Comparison of ENCODE assay signal across 12 cellular contexts in the genomic region with DNA sequence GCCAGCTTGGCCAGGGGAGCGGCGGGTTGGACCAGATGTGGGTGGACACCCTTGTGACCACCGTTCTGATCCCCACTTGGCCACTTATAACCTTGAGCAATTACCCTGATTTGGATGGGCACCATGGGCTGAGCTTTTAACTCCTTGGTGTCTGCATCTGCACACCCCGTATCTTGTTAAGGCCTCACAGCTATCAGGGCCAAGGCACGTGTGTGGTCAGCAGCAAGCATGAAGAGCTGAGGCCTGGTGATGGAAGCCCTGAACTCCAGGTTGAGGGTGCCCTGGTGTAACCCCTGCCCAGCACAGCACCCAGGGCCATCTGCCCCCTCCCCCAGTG.
DNase-seq lines count a peak whose midpoint lies in the region; ATAC-seq, FAIRE-seq and TF ChIP-seq lines count a peak whose summit lies in the region.
"Had no signal": no experiment of that assay in that cellular context is flagged by ENCODE, and none has a peak within 500 bp of the region (broad histone marks: within the 10 kb centered on the region; RNA-seq: fewer than 3 reads in every experiment).

No MANE protein-coding gene starts in this region.

- CTCF ChIA-PET in Calu3 (lab: Charles Lee) = interaction anchor here (0.5 to 1.3 kb wide), 9 partner anchors 8 to 1097 kb away, joined by 3 to 6 read pairs (median 3); no protein-coding TSS in a partner anchor
- CTCF ChIA-PET in GM12878 (lab: Yijun Ruan, JAX) = interaction anchor here (0.8 kb wide), 1 partner anchor 39 kb away, joined by 3 read pairs; no protein-coding TSS in a partner anchor

- no peaks in the 10 kb centered on the region for H3K27me3 Mint-ChIP-seq in Calu3 (ENCODE audit: unreplicated experiment)

- TF ChIP-seq CTCF in Calu3 (IDR thresholded peaks at IDR 0.05; ENCODE audit: unreplicated experiment) (no peak), GM12878 (IDR thresholded peaks at IDR 0.05 in 2 of 3, conservative IDR thresholded peaks at IDR 0.05 in 1 of 3; ENCODE audit: control insufficient read depth in 2 of 3, extremely low read depth in 1 of 3, insufficient read depth in 1 of 3, low read depth in 3 of 3, low read length in 3 of 3) (no peak), keratinocyte (optimal IDR thresholded peaks at IDR 0.05 in 1 of 3, IDR thresholded peaks at IDR 0.05 in 1 of 3, conservative IDR thresholded peaks at IDR 0.05 in 1 of 3; ENCODE audit: extremely low read depth in 1 of 3, insufficient read depth in 2 of 3, low read length in 3 of 3) (no peak)

- TF ChIP-seq RAD21 in GM12878 (IDR thresholded peaks at IDR 0.05; ENCODE audit: insufficient read depth, low read depth, low read length) = no peak

- H3K4me2 ChIP-seq in GM12878 (ENCODE audit: control insufficient read depth, insufficient read depth) = no peak overlapping the region
- peak overlapping the region; percentile 75 for H3K4me2 ChIP-seq in keratinocyte (ENCODE audit: control insufficient read depth, extremely low read depth, insufficient read depth, low read depth, low read length)
- H3K4me2 ChIP-seq in skeletal muscle satellite cell (ENCODE audit: low read length) = peak overlapping the region; percentile 68

- H3K9me3 ChIP-seq in GM12878 (replicated peaks; ENCODE audit: control insufficient read depth, insufficient read depth, low read length) (no peaks in the 10 kb centered on the region), keratinocyte (ENCODE audit: control insufficient read depth, low read depth, low read length) (no peaks in the 10 kb centered on the region), skeletal muscle satellite cell (replicated peaks; ENCODE audit: low read length) (no peaks in the 10 kb centered on the region)

- no peak overlapping the region for H3K4me3 Mint-ChIP-seq in Calu3 (ENCODE audit: low read depth, unreplicated experiment)
- H3K4me3 Mint-ChIP-seq: activated T-helper 1 cell treated with anti-CD3 and anti-CD28 coated beads, Interleukin-12 subunit alpha, Interleukin-12 subunit beta, Interleukin-2, Interleukin-4 antibody, amounts not matched to agents 30 ng/mL and 10 ng/mL and 1 ng/mL, durations not matched to agents 14 hours and 24 hours and 36 hours; CD14-positive monocyte had no signal

- H3K36me3 Mint-ChIP-seq in Calu3 (ENCODE audit: insufficient read depth, unreplicated experiment) = peaks cover 14% of the 10 kb centered on the region

- DNase-seq in Calu3 (no peak), GM12878 (ENCODE audit: low read depth, low spot score) (no peak), keratinocyte (ENCODE audit: low read depth, low spot score) (no peak), glomerular visceral epithelial cell (ENCODE audit: extremely low spot score) (no peak), NCI-H1048 (lab: John Stamatoyannopoulos, UW) (no peak), CD1c-positive myeloid dendritic cell (ENCODE audit: extremely low spot score) (no peak)
- DNase-seq: NCI-H1694 treated with DMSO at 0.1 percent for 48 hours; stimulated activated CD4-positive, alpha-beta T cell treated with anti-CD3 and anti-CD28 coated beads, Interleukin-1b, Interleukin-23, amount 100 ng/mL, for 48 hours had no signal

- intact Hi-C loops in Calu3 (cut with micrococcal nuclease; ENCODE audit: unreplicated experiment) (no loop called here), GM12878 (cut with micrococcal nuclease; ENCODE audit: unreplicated experiment) (no loop called here)

- H3K79me2 ChIP-seq in GM12878 (ENCODE audit: control insufficient read depth, insufficient read depth, low read length) = no peaks in the 10 kb centered on the region
- no peaks in the 10 kb centered on the region for H3K79me2 ChIP-seq in keratinocyte (ENCODE audit: control insufficient read depth, insufficient read depth, low read length)

- H3K4me1 Mint-ChIP-seq in Calu3 (ENCODE audit: low read depth, unreplicated experiment) = peaks cover 53% of the 10 kb centered on the region

- H3K4me3 ChIP-seq in GM12878 (no peak overlapping the region), keratinocyte (ENCODE audit: control insufficient read depth in 2 of 3, extremely low read depth in 1 of 3, insufficient read depth in 2 of 3, low read depth in 1 of 3, low read length in 3 of 3) (peak overlapping the region in 1 of 3 experiments; percentile 40), skeletal muscle satellite cell (ENCODE audit: low read length) (no peak overlapping the region)

- 53% methylated on average over 5 of the region's 5 CpGs for WGBS in GM12878 (ENCODE audit: insufficient coverage, insufficient replicate concordance, low lambda C conversion rate, missing lambda C conversion rate)

- H3K9me1 ChIP-seq in keratinocyte (ENCODE audit: control insufficient read depth, extremely low read depth, insufficient read depth, low read length) = peaks cover 3% of the 10 kb centered on the region

- no peak overlapping the region for H3K9ac ChIP-seq in GM12878 (ENCODE audit: control insufficient read depth, insufficient read depth, low read length)
- H3K9ac ChIP-seq in keratinocyte (ENCODE audit: control insufficient read depth, extremely low read depth, insufficient read depth, low read length) = peak overlapping the region; percentile 35
- peak overlapping the region; percentile 84 for H3K9ac ChIP-seq in skeletal muscle satellite cell (ENCODE audit: low read depth, low read length)

- H2AFZ ChIP-seq in GM12878 (ENCODE audit: control insufficient read depth, low read depth, low read length) = no peak overlapping the region
- peak overlapping the region; percentile 6 for H2AFZ ChIP-seq in keratinocyte (ENCODE audit: control insufficient read depth, low read length)

- peak overlapping the region; percentile 43 for H3K27ac Mint-ChIP-seq in Calu3 (ENCODE audit: unreplicated experiment)
- H3K27ac Mint-ChIP-seq: activated T-helper 1 cell treated with anti-CD3 and anti-CD28 coated beads, Interleukin-12 subunit alpha, Interleukin-12 subunit beta, Interleukin-2, Interleukin-4 antibody, amounts not matched to agents 30 ng/mL and 10 ng/mL and 1 ng/mL, durations not matched to agents 14 hours and 24 hours and 36 hours had no signal

- in situ Hi-C loops in GM12878 (cut with MboI) = no loop called here

- FAIRE-seq in GM12878 (lab: Jason Lieb, UNC) (no peak), keratinocyte (lab: Jason Lieb, UNC) (no peak)

- SMC1A ChIA-PET in GM12878 (lab: Charles Lee; ENCODE audit: uncharacterized antibody, unreplicated experiment) = no interaction called here

- BruUV-seq in Calu3 (replicated peaks; lab: Mats Ljungman, UMichigan) = no TSS peak
- BruUV-seq in GM12878 (replicated peaks; lab: Mats Ljungman, UMichigan) = no TSS peak

- H3K4me1 ChIP-seq in GM12878 (ENCODE audit: control insufficient read depth, insufficient read depth, low read length) = no peaks in the 10 kb centered on the region
- H3K4me1 ChIP-seq in keratinocyte (ENCODE audit: control insufficient read depth, extremely low read depth, insufficient read depth, low read length) = peaks cover 38% of the 10 kb centered on the region
- H3K4me1 ChIP-seq in skeletal muscle satellite cell (ENCODE audit: control insufficient read depth, insufficient read depth, low read length) = peaks cover 99% of the 10 kb centered on the region

- H3K36me3 ChIP-seq in GM12878 (ENCODE audit: control insufficient read depth in 2 of 2, insufficient read depth in 2 of 2, low read length in 1 of 2) = no peaks in the 10 kb centered on the region
- peaks cover 0 to 7% of the 10 kb centered on the region in 2 experiments for H3K36me3 ChIP-seq in keratinocyte (ENCODE audit: control insufficient read depth in 2 of 2, extremely low read depth in 1 of 2, insufficient read depth in 2 of 2, low read length in 2 of 2)
- H3K36me3 ChIP-seq in skeletal muscle satellite cell (ENCODE audit: insufficient read depth, low read length) = peaks cover 20% of the 10 kb centered on the region

- ATAC-seq in GM12878 (no peak), GM18861 (IDR thresholded peaks at IDR 0.05; ENCODE audit: unreplicated experiment) (no peak)

- TF ChIP-seq POLR2A in GM12878 (IDR thresholded peaks at IDR 0.05; ENCODE audit: low read depth, low read length) = no peak

- H3K27me3 ChIP-seq in GM12878 (replicated peaks in 1 of 2; ENCODE audit: control insufficient read depth in 2 of 2, insufficient read depth in 2 of 2, low read length in 1 of 2) = no peaks in the 10 kb centered on the region
- H3K27me3 ChIP-seq in keratinocyte (ENCODE audit: control insufficient read depth, extremely low read depth, insufficient read depth, low read length) = no peaks in the 10 kb centered on the region
- H3K27me3 ChIP-seq in skeletal muscle satellite cell (ENCODE audit: control insufficient read depth, insufficient read depth, low read length) = no peaks in the 10 kb centered on the region

- H4K20me1 ChIP-seq in GM12878 (ENCODE audit: control insufficient read depth, insufficient read depth) = no peaks in the 10 kb centered on the region
- H4K20me1 ChIP-seq in keratinocyte (ENCODE audit: control insufficient read depth, extremely low read depth, insufficient read depth, low read length) = no peaks in the 10 kb centered on the region

- dilution Hi-C loops in keratinocyte (cut with MboI; ENCODE audit: extremely low pct_ligation_motif_present, low sequenced_read_pairs) = no loop called here

- RAD21 ChIA-PET in GM12878 (lab: Charles Lee; ENCODE audit: unreplicated experiment) = no interaction called here

- no peaks in the 10 kb centered on the region for H3K9me3 Mint-ChIP-seq in Calu3 (ENCODE audit: low read depth, unreplicated experiment)
- H3K9me3 Mint-ChIP-seq: activated T-helper 1 cell treated with anti-CD3 and anti-CD28 coated beads, Interleukin-12 subunit alpha, Interleukin-12 subunit beta, Interleukin-2, Interleukin-4 antibody, amounts not matched to agents 30 ng/mL and 10 ng/mL and 1 ng/mL, durations not matched to agents 14 hours and 24 hours and 36 hours had no signal

- no peak for TF ChIP-seq EP300 in GM12878 (IDR thresholded peaks at IDR 0.05; ENCODE audit: borderline replicate concordance in 1 of 2, control insufficient read depth in 1 of 2, low read depth in 2 of 2, low read length in 2 of 2)

- POLR2A ChIA-PET in GM12878 (lab: Charles Lee) = no interaction called here

- H3K27ac ChIP-seq in GM12878 (ENCODE audit: control insufficient read depth, insufficient read depth) (no peak overlapping the region), keratinocyte (ENCODE audit: control insufficient read depth, insufficient read depth, low read length) (peak overlapping the region; percentile 70)
